8 cellular contexts compared by ENCODE assay signal in genomic region chrX:149938427-149939270, GRCh38. TPM values are rescaled to one million over a fixed set of nuclear protein-coding genes. Genes with fewer than 3 reads are reported as not detected.
A peak's percentile ranks its signal among the peaks of the same experiment; 100 is the strongest.
DNase-seq lines count a peak whose midpoint lies in the region; ATAC-seq and TF ChIP-seq lines count a peak whose summit lies in the region.

TSS of gene EOLA2 (minus strand) at chrX:149938491. CDS start at chrX:149933874, 4,617 bp downstream.

- 40% methylated on average over 60 of the region's 61 CpGs for WGBS in SK-N-SH (ENCODE audit: low lambda C conversion rate)
- 0 to 54% methylated on average over 3 to 9 of the region's 61 CpGs for WGBS in gastroesophageal sphincter (ENCODE audit: low coverage in 1 of 2), 2 donors

- TF ChIP-seq CTCF in GM06990 (IDR thresholded peaks at IDR 0.05; ENCODE audit: insufficient read depth, low read length, poor library complexity, severe bottlenecking) (peak; percentile 47), SK-N-SH (IDR thresholded peaks at IDR 0.05) (peak; percentile 57), gastroesophageal sphincter (IDR thresholded peaks at IDR 0.05) (peak in 3 of 4 experiments; percentile 32 to 52 (median 46)), neutrophil (IDR thresholded peaks at IDR 0.05) (peak; percentile 24)

- no peaks in the 10 kb centered on the region for H4K20me1 ChIP-seq in SK-N-SH (ENCODE audit: insufficient read depth)

- H3K27ac ChIP-seq in SK-N-SH (ENCODE audit: low read depth in 2 of 2, low read length in 1 of 2) (peak within 1 kb of the TSS; percentile 86 to 89), gastroesophageal sphincter (peak within 1 kb of the TSS; percentile 84 to 98 (median 92)), neutrophil (peak within 1 kb of the TSS; percentile 97), substantia nigra (ENCODE audit: low read depth, low read length, poor library complexity, severe bottlenecking) (peak within 1 kb of the TSS; percentile 91)

- H3K36me3 ChIP-seq in GM06990 (ENCODE audit: control insufficient read depth, insufficient read depth, low read length) (peaks cover 2% of the 10 kb centered on the region; the same call in 1 of the 2 replicates), SK-N-SH (replicated peaks in 1 of 2; ENCODE audit: control insufficient read depth in 1 of 2, insufficient read depth in 2 of 2, low read length in 1 of 2) (no peaks in the 10 kb centered on the region), gastroesophageal sphincter (peaks cover 0 to 11% of the 10 kb centered on the region in 2 donors), neutrophil (peaks cover 5% of the 10 kb centered on the region)

- POLR2A ChIA-PET in SK-N-SH (lab: Yijun Ruan, JAX), result interaction anchor here (1.4 to 1.8 kb wide), 2 partner anchors 11 to 398 kb away, joined by 3 to 8 read pairs; no protein-coding TSS in a partner anchor

- H3K4me1 ChIP-seq in SK-N-SH (ENCODE audit: control insufficient read depth in 1 of 2, insufficient read depth in 2 of 2, low read depth in 1 of 2, low read length in 1 of 2), result peaks cover 0 to 5% of the 10 kb centered on the region in 2 experiments; a peak in 1 of 4 replicates
- H3K4me1 ChIP-seq in gastroesophageal sphincter, result peaks cover 0 to 13% (median 4%) of the 10 kb centered on the region in 3 donors
- peaks cover 9 to 11% of the 10 kb centered on the region in 2 experiments for H3K4me1 ChIP-seq in neutrophil (ENCODE audit: control insufficient read depth in 1 of 2, insufficient read depth in 1 of 2, low read depth in 1 of 2, low read length in 1 of 2)

- DNase-seq in GM06990 (ENCODE audit: extremely low read depth, insufficient read length) (peak; percentile 93), NCI-H1048 (lab: John Stamatoyannopoulos, UW) (peak; percentile 83), SK-N-SH (peak; percentile 73), substantia nigra (lab: John Stamatoyannopoulos, UW) (peak; percentile 51 to 96 (median 92))
- peak; percentile 89 for DNase-seq in activated naive CD4-positive, alpha-beta T cell treated with anti-CD3 and anti-CD28 coated beads, Interleukin-2, amount 50 U/mL, for 16 hours

- H3F3A ChIP-seq in SK-N-SH (replicated peaks; ENCODE audit: insufficient read depth), result no peaks in the 10 kb centered on the region

- TF ChIP-seq POLR2A in gastroesophageal sphincter (IDR thresholded peaks at IDR 0.05), result peak; percentile 31 to 32

- no peak for TF ChIP-seq RAD21 in SK-N-SH (IDR thresholded peaks at IDR 0.05; ENCODE audit: low read length)

- peak within 1 kb of the TSS; percentile 75 for H3K9ac ChIP-seq in SK-N-SH

- H2AFZ ChIP-seq in SK-N-SH (ENCODE audit: low read depth), result no peak within 1 kb of the TSS

- H3K4me3 ChIP-seq in GM06990 (replicated peaks; ENCODE audit: low read depth, low read length) (peak within 1 kb of the TSS; percentile 71), SK-N-SH (ENCODE audit: low read depth in 2 of 2, low read length in 1 of 2) (peak within 1 kb of the TSS; percentile 73 to 75), gastroesophageal sphincter (peak within 1 kb of the TSS; percentile 68 to 71), neutrophil (ENCODE audit: low read depth in 1 of 2, low read length in 1 of 2) (peak within 1 kb of the TSS; percentile 64 to 69)

- peak within 1 kb of the TSS; percentile 86 for H3K4me2 ChIP-seq in SK-N-SH

- peak; percentile 72 for ATAC-seq in HG02588 (IDR thresholded peaks at IDR 0.05; ENCODE audit: unreplicated experiment)
- ATAC-seq in gastroesophageal sphincter, result peak; percentile 63

- H3K27me3 ChIP-seq in GM06990 (replicated peaks; ENCODE audit: control insufficient read depth, insufficient read depth, low read length) (no peaks in the 10 kb centered on the region), SK-N-SH (ENCODE audit: insufficient read depth) (no peaks in the 10 kb centered on the region; the same call in 1 of the 2 replicates), gastroesophageal sphincter (no peaks in the 10 kb centered on the region), neutrophil (no peaks in the 10 kb centered on the region)

- peaks cover 10% of the 10 kb centered on the region; the same call in 1 of the 2 replicates for H3K79me2 ChIP-seq in SK-N-SH (ENCODE audit: insufficient read depth)

- no peaks in the 10 kb centered on the region for H3K9me3 ChIP-seq in SK-N-SH
- H3K9me3 ChIP-seq in gastroesophageal sphincter, result no peaks in the 10 kb centered on the region
- no peaks in the 10 kb centered on the region for H3K9me3 ChIP-seq in neutrophil

- no peak for TF ChIP-seq EP300 in SK-N-SH (IDR thresholded peaks at IDR 0.05; ENCODE audit: borderline replicate concordance in 1 of 2, low read depth in 1 of 2, low read length in 1 of 2)
- TF ChIP-seq EP300 in gastroesophageal sphincter (IDR thresholded peaks at IDR 0.05), result peak; percentile 79

- no peaks in the 10 kb centered on the region for H3K9me2 ChIP-seq in SK-N-SH

- CTCF ChIA-PET in SK-N-SH (lab: Yijun Ruan, JAX), result interaction anchor here (1.4 kb wide), 1 partner anchor 424 kb away, joined by 5 read pairs; the partner anchor contains the start of gene MAMLD1

TF ChIP-seq in SK-N-SH, 30 proteins besides CTCF, POLR2A, EP300 and RAD21 (continues in another document):
- TF ChIP-seq MEF2A (IDR thresholded peaks at IDR 0.05; ENCODE audit: borderline replicate concordance, low read depth), result no peak
- peak; percentile 43 for TF ChIP-seq ELF1 (IDR thresholded peaks at IDR 0.05)
- no peak; the same call in 1 of the 2 replicates for TF ChIP-seq MAX (IDR thresholded peaks at IDR 0.05; ENCODE audit: low read depth)
- no peak for TF ChIP-seq SMC3 (IDR thresholded peaks at IDR 0.05; ENCODE audit: low read depth, low read length)
- TF ChIP-seq MXI1 (IDR thresholded peaks at IDR 0.05; ENCODE audit: low read depth, low read length), result no peak
- no peak; the same call in 1 of the 2 replicates for TF ChIP-seq SIN3A (IDR thresholded peaks at IDR 0.05; ENCODE audit: borderline replicate concordance, low read depth, low read length)
- TF ChIP-seq YY1 (IDR thresholded peaks at IDR 0.05; ENCODE audit: low read depth), result no peak
- no peak for TF ChIP-seq FOXM1 (IDR thresholded peaks at IDR 0.05; ENCODE audit: low read depth)
- TF ChIP-seq GABPA (IDR thresholded peaks at IDR 0.05; ENCODE audit: low read depth), result peak; percentile 64
- TF ChIP-seq REST (IDR thresholded peaks at IDR 0.05; ENCODE audit: low read depth, low read length), result no peak
- TF ChIP-seq PBX3 (IDR thresholded peaks at IDR 0.05), result no peak
- no peak for TF ChIP-seq TEAD4 (IDR thresholded peaks at IDR 0.05; ENCODE audit: borderline replicate concordance, insufficient read depth)
- TF ChIP-seq ZBTB33 (IDR thresholded peaks at IDR 0.05; ENCODE audit: borderline replicate concordance, low read depth), result no peak

RNA-seq across cellular contexts. Expression of gene EOLA2, which starts in this region (rescaled TPM):
- polyA plus RNA-seq in SK-N-SH (2012; rRNA removed), result 43.4 and 45.2 TPM in 2 replicates
- 33.0 and 41.1 TPM in 2 replicates for polyA plus RNA-seq in SK-N-SH (2012; cell fraction: cytosol; rRNA removed)
- 62.6 and 71.9 TPM in 2 replicates for polyA plus RNA-seq in SK-N-SH (2012; cell fraction: nucleus; rRNA removed)
- 10 to 100 TPM; 14.8 to 21.0 (median 17.5) TPM for total RNA-seq in gastroesophageal sphincter

Comparison
In these comparisons a context has a peak if more than half of its experiments do, and no peak if none do; other contexts are left out.
1. Peak in every context shown above with its lines: DNase-seq, ATAC-seq, H3K4me3 ChIP-seq and H3K27ac ChIP-seq.